24 cellular contexts compared by ENCODE assay signal in the genomic region with DNA sequence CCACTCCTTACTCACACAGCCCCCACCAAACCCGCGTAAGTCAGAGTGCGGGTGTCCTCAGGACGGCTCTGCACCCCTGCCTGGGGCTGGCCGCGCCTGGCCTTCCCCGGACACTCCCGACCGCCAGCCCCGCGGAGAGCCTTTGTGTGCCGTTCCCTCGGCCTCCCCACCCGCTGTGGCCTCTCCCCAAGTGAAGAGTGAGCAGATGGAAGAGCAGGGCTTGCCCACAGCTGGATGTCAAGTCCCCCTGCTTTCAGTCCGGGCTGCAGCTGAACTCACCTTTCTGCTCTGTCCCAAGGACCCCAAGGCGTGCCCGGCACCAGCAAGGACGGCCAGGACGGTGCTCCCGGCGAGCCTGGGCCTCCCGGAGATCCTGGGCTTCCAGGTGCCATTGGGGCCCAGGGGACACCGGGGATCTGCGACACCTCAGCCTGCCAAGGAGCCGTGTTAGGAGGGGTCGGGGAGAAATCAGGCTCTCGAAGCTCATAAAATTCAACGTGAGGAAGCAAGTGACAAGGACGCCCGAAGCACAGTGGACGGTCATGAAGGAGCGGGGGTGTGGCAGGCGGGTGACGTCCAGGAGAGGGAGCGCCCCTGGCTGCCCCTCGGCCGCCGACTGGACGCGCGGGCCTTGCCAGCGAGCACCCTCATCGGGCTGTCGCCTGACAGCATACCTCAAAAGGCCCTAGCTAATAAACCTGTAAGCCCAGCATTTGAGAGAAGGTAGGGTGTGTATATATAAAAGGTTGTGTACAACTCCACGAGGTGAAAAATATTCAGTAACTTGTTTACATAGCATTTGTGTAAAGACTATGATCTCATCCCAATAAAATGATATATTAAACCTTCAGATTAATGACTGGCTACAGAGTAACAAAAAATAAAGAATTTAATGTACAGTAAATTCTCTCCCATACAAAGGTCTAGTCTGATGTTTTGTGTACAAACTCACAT. TPM values are rescaled to one million over a fixed set of nuclear protein-coding genes. Genes with fewer than 3 reads are reported as not detected.
A peak's percentile ranks its signal among the peaks of the same experiment; 100 is the strongest.
DNase-seq lines count a peak whose midpoint lies in the region; ATAC-seq and TF ChIP-seq lines count a peak whose summit lies in the region.
"Had no signal": no experiment of that assay in that cellular context is flagged by ENCODE, and none has a peak within 500 bp of the region (broad histone marks: within the 10 kb centered on the region; RNA-seq: fewer than 3 reads in every experiment).

No MANE protein-coding gene starts in this region.

- H3K36me3 ChIP-seq in GM23338 (ENCODE audit: insufficient read depth), result 0 out of 2 replicates have a peak, but pooled peaks cover 7% of the 10 kb centered on the region

- no peak overlapping the region; the same call in 2 of the 3 replicates for H3K4me3 Mint-ChIP-seq in GM23338
- no peak overlapping the region for H3K4me3 Mint-ChIP-seq in nephron progenitor cell
- H3K4me3 Mint-ChIP-seq: activated CD8-positive, alpha-beta T cell treated with anti-CD3 and anti-CD28 coated beads, Interleukin-2, amount 10 ng/mL, durations not matched to agents 7 days and 5 days; naive B cell; stimulated activated naive CD8-positive, alpha-beta T cell treated with anti-CD3 and anti-CD28 coated beads, Interleukin-15, amount 100 ng/mL, for 72 hours; T-cell had no signal

- no peak overlapping the region for H3K4me2 ChIP-seq in GM23338

- ATAC-seq in GM23338, result peak; percentile 43
- ATAC-seq: activated CD8-positive, alpha-beta T cell treated with anti-CD3 and anti-CD28 coated beads, Interleukin-2, amount 10 ng/mL, durations not matched to agents 7 days and 5 days; T-cell had no signal

- H3K27me3 Mint-ChIP-seq in GM23338 (ENCODE audit: insufficient read depth, low read depth, poor library complexity) (peaks cover 17% of the 10 kb centered on the region), nephron progenitor cell (ENCODE audit: low read depth, poor library complexity) (no peaks in the 10 kb centered on the region)
- H3K27me3 Mint-ChIP-seq: naive B cell; stimulated activated naive CD8-positive, alpha-beta T cell treated with anti-CD3 and anti-CD28 coated beads, Interleukin-15, amount 100 ng/mL, for 72 hours; T-cell had no signal

- no peaks in the 10 kb centered on the region for H4K20me1 ChIP-seq in GM23338 (replicated peaks; ENCODE audit: insufficient read depth)

- no peak overlapping the region for H3K27ac ChIP-seq in GM23338 (ENCODE audit: low read depth)
- peak overlapping the region; percentile 46 for H3K27ac ChIP-seq in VCaP
- H3K27ac ChIP-seq: dorsolateral prefrontal cortex, thyroid gland had no signal

- H2AFZ ChIP-seq in GM23338, result no peak overlapping the region

- H3K4me1 Mint-ChIP-seq in GM23338 (peaks cover 23% of the 10 kb centered on the region), nephron progenitor cell (peaks cover 48% of the 10 kb centered on the region)
- H3K4me1 Mint-ChIP-seq: stimulated activated naive CD8-positive, alpha-beta T cell treated with anti-CD3 and anti-CD28 coated beads, Interleukin-15, amount 100 ng/mL, for 72 hours; T-cell had no signal

- H3K27ac Mint-ChIP-seq in GM23338 (no peak overlapping the region; the same call in 1 of the 2 replicates), nephron progenitor cell (no peak overlapping the region)
- H3K27ac Mint-ChIP-seq: activated CD8-positive, alpha-beta T cell treated with anti-CD3 and anti-CD28 coated beads, Interleukin-2, amount 10 ng/mL, durations not matched to agents 7 days and 5 days; stimulated activated naive CD8-positive, alpha-beta T cell treated with anti-CD3 and anti-CD28 coated beads, Interleukin-15, amount 100 ng/mL, for 72 hours; T-cell had no signal

- H3K4me3 ChIP-seq in GM23338, result no peak overlapping the region
- H3K4me3 ChIP-seq: dorsolateral prefrontal cortex, thyroid gland had no signal

- no peaks in the 10 kb centered on the region; the same call in 2 of the 3 replicates for H3K9me3 Mint-ChIP-seq in GM23338
- peaks cover 3% of the 10 kb centered on the region for H3K9me3 Mint-ChIP-seq in nephron progenitor cell
- H3K9me3 Mint-ChIP-seq: naive B cell; stimulated activated naive CD8-positive, alpha-beta T cell treated with anti-CD3 and anti-CD28 coated beads, Interleukin-15, amount 100 ng/mL, for 72 hours; T-cell had no signal

- no peaks in the 10 kb centered on the region for H3K27me3 ChIP-seq in GM23338 (ENCODE audit: insufficient read depth)
- H3K27me3 ChIP-seq: dorsolateral prefrontal cortex, thyroid gland had no signal

- peaks cover 37% of the 10 kb centered on the region for H3K36me3 Mint-ChIP-seq in GM23338 (ENCODE audit: low read depth)
- H3K36me3 Mint-ChIP-seq in nephron progenitor cell (ENCODE audit: low read depth), result peaks cover 22% of the 10 kb centered on the region

- 0 out of 2 replicates have a peak, but pooled peaks cover 4% of the 10 kb centered on the region for H3K4me1 ChIP-seq in GM23338 (ENCODE audit: insufficient read depth)
- H3K4me1 ChIP-seq: thyroid gland had no signal

- DNase-seq in DMS 273 (lab: John Stamatoyannopoulos, UW; ENCODE audit: unreplicated experiment), result peak; percentile 46
- no peak for DNase-seq in DMS 273 treated with DMSO at 0.1 percent for 48 hours (lab: John Stamatoyannopoulos, UW)
- no peak for DNase-seq in GM23338 (ENCODE audit: low spot score)
- DNase-seq in nephron progenitor cell, result peak; percentile 11
- no peak for DNase-seq in stimulated activated CD4-positive, alpha-beta T cell treated with anti-CD3 and anti-CD28 coated beads, Interleukin-12 subunit alpha, Interleukin-12 subunit beta, amount 100 ng/mL, for 4 hours
- no peak for DNase-seq in RPMI8226
- no peak for DNase-seq in AML-193 (lab: John Stamatoyannopoulos, UW)
- DNase-seq: 8988T; activated CD8-positive, alpha-beta T cell treated with anti-CD3 and anti-CD28 coated beads, Interleukin-2, amount 10 ng/mL, durations not matched to agents 7 days and 5 days; activated gamma-delta T cell; activated T-cell treated with anti-CD3 and anti-CD28 coated beads for 4 hours; central memory CD4-positive, alpha-beta T cell; DMS53; KBM-7; kidney glomerular epithelial cell; mesendoderm; naive B cell; NCI-H1694 treated with DMSO at 0.1 percent for 48 hours; NCI-H2227 treated with DMSO at 0.1 percent for 48 hours; stimulated activated naive CD8-positive, alpha-beta T cell treated with anti-CD3 and anti-CD28 coated beads, Interleukin-15, amount 100 ng/mL, for 72 hours; T-cell; thyroid gland had no signal

- TF ChIP-seq CTCF in GM23338 (conservative IDR thresholded peaks at IDR 0.05; ENCODE audit: low read depth in 2 of 2), result no peak
- no peak for TF ChIP-seq CTCF in VCaP (conservative IDR thresholded peaks at IDR 0.05)
- TF ChIP-seq CTCF in nephron progenitor cell (IDR thresholded peaks at IDR 0.05), result no peak

- H3K9me2 ChIP-seq in GM23338 (ENCODE audit: insufficient read depth), result no peaks in the 10 kb centered on the region

- no peaks in the 10 kb centered on the region for H3K79me2 ChIP-seq in GM23338 (replicated peaks; ENCODE audit: insufficient read depth)

- H3F3A ChIP-seq in GM23338 (replicated peaks; ENCODE audit: low read depth), result 0 out of 2 replicates have a peak, but pooled peaks cover 7% of the 10 kb centered on the region

TF ChIP-seq in GM23338, 12 proteins besides CTCF, POLR2A, EP300 and RAD21:
- TF ChIP-seq ZNF331 (CRISPR knock-in tag; IDR thresholded peaks at IDR 0.05; ENCODE audit: low read depth) (no peak), JUNB (IDR thresholded peaks at IDR 0.05; ENCODE audit: unreplicated experiment) (no peak), POLR2AphosphoS5 (IDR thresholded peaks at IDR 0.05; ENCODE audit: low read depth) (no peak), STAT1 (IDR thresholded peaks at IDR 0.05; ENCODE audit: unreplicated experiment) (no peak)

RNA-seq across cellular contexts. Expression of a gene that starts 21.1 kb away (rescaled TPM):
- total RNA-seq in GM23338 (2014; rRNA removed; shearing (Covaris generic)), result 18.8 and 19.3 TPM in 2 replicates
- polyA plus RNA-seq in GM23338 (2016; fragmentation: Nextera tagmentation; extraction: Ambion mirVana), result 5.4 and 5.8 TPM in 2 replicates

RNA-seq across cellular contexts. Expression of a gene that starts 23.7 kb away (rescaled TPM):
- 110 and 113 TPM in 2 replicates for total RNA-seq in GM23338 (2014; rRNA removed; shearing (Covaris generic))
- 74.9 and 79.4 TPM in 2 replicates for polyA plus RNA-seq in GM23338 (2016; fragmentation: Nextera tagmentation; extraction: Ambion mirVana)
- total RNA-seq: activated CD8-positive, alpha-beta T cell treated with anti-CD3 and anti-CD28 coated beads, Interleukin-2, amount 10 ng/mL, durations not matched to agents 7 days and 5 days had no signal

RNA-seq across cellular contexts. Expression of a gene that starts 35.9 kb away (rescaled TPM):
- 48.8 and 50.6 TPM in 2 replicates for total RNA-seq in GM23338 (2014; rRNA removed; shearing (Covaris generic))
- polyA plus RNA-seq in GM23338 (2016; fragmentation: Nextera tagmentation; extraction: Ambion mirVana), result 9.6 and 12.3 TPM in 2 replicates

RNA-seq across cellular contexts. Expression of a gene that starts 44.2 kb away (rescaled TPM):
- 24.3 and 26.0 TPM in 2 replicates for total RNA-seq in GM23338 (2014; rRNA removed; shearing (Covaris generic))
- 19.7 and 20.9 TPM in 2 replicates for polyA plus RNA-seq in GM23338 (2016; fragmentation: Nextera tagmentation; extraction: Ambion mirVana)

Comparison
In these comparisons a context has a peak if more than half of its experiments do, and no peak if none do; other contexts are left out.
1. DNase-seq: peak in DMS 273 (single experiment) and nephron progenitor cell (single experiment); none in DMS 273 treated with DMSO at 0.1 percent for 48 hours (single experiment), GM23338 (single experiment), stimulated activated CD4-positive, alpha-beta T cell treated with anti-CD3 and anti-CD28 coated beads, Interleukin-12 subunit alpha, Interleukin-12 subunit beta, amount 100 ng/mL, for 4 hours (single experiment), RPMI8226 (single experiment) and AML-193 (0 of 2).